Comparison of ENCODE assay signal across 8 cellular contexts in genomic region chr12:10365716-10366433, GRCh38. TPM values are rescaled to one million over a fixed set of nuclear protein-coding genes. Genes with fewer than 3 reads are reported as not detected.
DNase-seq lines count a peak whose midpoint lies in the region; ATAC-seq and TF ChIP-seq lines count a peak whose summit lies in the region.

No MANE protein-coding gene starts in this region.

- no peak for TF ChIP-seq POLR2A in sigmoid colon (IDR thresholded peaks at IDR 0.05)

- no peak overlapping the region for H3K4me3 Mint-ChIP-seq in naive thymus-derived CD8-positive, alpha-beta T cell

- H3K9me3 ChIP-seq in NT2/D1 (ENCODE audit: insufficient read depth, low read length), result peaks cover 15% of the 10 kb centered on the region; the same call in 1 of the 2 replicates
- no peaks in the 10 kb centered on the region for H3K9me3 ChIP-seq in sigmoid colon

- no peak for ATAC-seq in naive thymus-derived CD8-positive, alpha-beta T cell
- ATAC-seq in GM18498 (IDR thresholded peaks at IDR 0.05; ENCODE audit: unreplicated experiment), result no peak
- no peak for ATAC-seq in activated CD4-positive, CD25-positive, alpha-beta regulatory T cell treated with anti-CD3 and anti-CD28 coated beads, Interleukin-2, amount 50 U/mL, for 24 hours

- TF ChIP-seq CTCF in fibroblast of pulmonary artery (IDR thresholded peaks at IDR 0.05; ENCODE audit: low read length, missing control alignments) (peak; percentile 40), sigmoid colon (IDR thresholded peaks at IDR 0.05) (peak in 1 of 4 experiments; percentile 24)

- peak overlapping the region; percentile 71 for H3K9ac ChIP-seq in NT2/D1 (ENCODE audit: insufficient read length, low read depth)

- H3K27me3 ChIP-seq in NT2/D1 (ENCODE audit: insufficient read depth, insufficient read length) (no peaks in the 10 kb centered on the region), sigmoid colon (no peaks in the 10 kb centered on the region)

- H3K9me3 Mint-ChIP-seq in naive thymus-derived CD8-positive, alpha-beta T cell, result peaks cover 0 to 11% (median 2%) of the 10 kb centered on the region in 9 donors

- H3K4me1 ChIP-seq in NT2/D1 (ENCODE audit: insufficient read depth, insufficient read length), result peaks cover 15% of the 10 kb centered on the region
- H3K4me1 ChIP-seq in sigmoid colon, result peaks cover 0 to 35% (median 31%) of the 10 kb centered on the region in 4 donors

- no peaks in the 10 kb centered on the region for H3K27me3 Mint-ChIP-seq in naive thymus-derived CD8-positive, alpha-beta T cell

- no peaks in the 10 kb centered on the region for H3K36me3 ChIP-seq in NT2/D1 (ENCODE audit: insufficient read depth, insufficient read length, low read length)
- H3K36me3 ChIP-seq in sigmoid colon, result no peaks in the 10 kb centered on the region

- WGBS in sigmoid colon, 2 donors, result 11 to 38% methylated on average over 5 of the region's 5 CpGs

- DNase-seq in EL (peak; percentile 21), NT2/D1 (ENCODE audit: low read depth, low spot score) (no peak), fibroblast of pulmonary artery (ENCODE audit: low read depth) (peak; percentile 55), sigmoid colon (no peak), activated gamma-delta T cell (lab: John Stamatoyannopoulos, UW) (no peak)
- DNase-seq in naive thymus-derived CD8-positive, alpha-beta T cell, result no peak

- H3K4me1 Mint-ChIP-seq in naive thymus-derived CD8-positive, alpha-beta T cell, result peaks cover 15 to 41% (median 36%) of the 10 kb centered on the region in 4 donors

- H3K4me3 ChIP-seq in NT2/D1 (ENCODE audit: insufficient read length, low read depth) (peak overlapping the region; percentile 55), fibroblast of pulmonary artery (replicated peaks; ENCODE audit: low read depth, low read length) (peak overlapping the region; percentile 59), sigmoid colon (peak overlapping the region; percentile 45 to 65 (median 59))

- intact Hi-C loops in sigmoid colon (cut with DNase I), result loop anchor here (2.0 to 10.0 kb wide), 3 partner anchors 151 to 809 kb away; partner anchors contain the start of genes SMIM10L1 and YBX3

- POLR2A ChIA-PET in naive thymus-derived CD8-positive, alpha-beta T cell (lab: Charles Lee), result interaction anchor here (0.6 to 5.2 kb wide), 19 partner anchors 8 to 357 kb away, joined by 3 to 57 read pairs (median 7); partner anchors contain the start of genes KLRC4 and YBX3

- TF ChIP-seq EP300 in sigmoid colon (IDR thresholded peaks at IDR 0.05), result no peak

- H3K27ac Mint-ChIP-seq in naive thymus-derived CD8-positive, alpha-beta T cell, result no peak overlapping the region

- H3K27ac ChIP-seq in sigmoid colon, result peak overlapping the region; percentile 89 to 94 (median 90)

- peaks cover 17 to 41% (median 28%) of the 10 kb centered on the region in 3 donors for H3K36me3 Mint-ChIP-seq in naive thymus-derived CD8-positive, alpha-beta T cell

RNA-seq across cellular contexts. Expression of gene KLRK1, which starts 24.0 kb away (rescaled TPM):
- 1 to 10 TPM in 2 of 4 donors, under 1 TPM in 1, not detected in 1; 0.33 to 1.8 (median 1.7) TPM for total RNA-seq in sigmoid colon
- polyA plus RNA-seq in sigmoid colon, result 10 to 100 TPM in 1 of 3 donors, 1 to 10 TPM in 1, not detected in 1; 2.4 to 16.0 TPM
- total RNA-seq in naive thymus-derived CD8-positive, alpha-beta T cell, result 100 to 1,000 TPM; 792 to 865 TPM
- polyA plus RNA-seq in naive thymus-derived CD8-positive, alpha-beta T cell, result 100 to 1,000 TPM; 525 to 619 (median 611) TPM

RNA-seq across cellular contexts. Expression of gene KLRC4, which starts 43.7 kb away (rescaled TPM):
- under 1 TPM in 1 of 4 donors, not detected in 3; 0.54 TPM for total RNA-seq in sigmoid colon
- polyA plus RNA-seq in sigmoid colon, result under 1 TPM in 1 of 3 donors, not detected in 2; 0.23 TPM
- 10 to 100 TPM; 55.4 to 57.6 TPM for total RNA-seq in naive thymus-derived CD8-positive, alpha-beta T cell
- 10 to 100 TPM in 2 of 3 donors, 1 to 10 TPM in 1; 1.3 to 31.8 (median 13.6) TPM for polyA plus RNA-seq in naive thymus-derived CD8-positive, alpha-beta T cell

RNA-seq across cellular contexts. Expression of gene KLRC3, which starts 54.5 kb away (rescaled TPM):
- not detected for total RNA-seq in sigmoid colon
- polyA plus RNA-seq in sigmoid colon, result 1 to 10 TPM in 1 of 3 donors, not detected in 2; 1.8 TPM
- total RNA-seq in naive thymus-derived CD8-positive, alpha-beta T cell, result 1 to 10 TPM; 3.2 to 4.6 TPM
- polyA plus RNA-seq in naive thymus-derived CD8-positive, alpha-beta T cell, result 1 to 10 TPM; 2.2 to 6.4 (median 3.9) TPM

RNA-seq across cellular contexts. Expression of gene KLRD1, which starts 58.2 kb away (rescaled TPM):
- total RNA-seq in sigmoid colon, result 1 to 10 TPM in 2 of 4 donors, under 1 TPM in 2; 0.54 to 3.6 (median 1.2) TPM
- 1 to 10 TPM in 1 of 3 donors, under 1 TPM in 1, not detected in 1; 0.60 to 2.5 TPM for polyA plus RNA-seq in sigmoid colon
- total RNA-seq in naive thymus-derived CD8-positive, alpha-beta T cell, result 1 to 10 TPM; 4.3 to 5.0 TPM
- 100 to 1,000 TPM in 1 of 3 donors, 1 to 10 TPM in 2; 4.3 to 271 (median 7.6) TPM for polyA plus RNA-seq in naive thymus-derived CD8-positive, alpha-beta T cell

Comparison
In these comparisons a context has a peak if more than half of its experiments do, and no peak if none do; other contexts are left out.
1. DNase-seq: peak in EL (single experiment) and fibroblast of pulmonary artery (single experiment); none in NT2/D1 (single experiment), sigmoid colon (single experiment), activated gamma-delta T cell (single experiment) and naive thymus-derived CD8-positive, alpha-beta T cell (0 of 10).
2. RNA of gene KLRK1, which starts 24.0 kb away (total RNA-seq): 792 to 865 TPM in naive thymus-derived CD8-positive, alpha-beta T cell; 0.33 to 1.8 TPM in sigmoid colon; every median in the first group is over 100 times any median in the second.
3. RNA of gene KLRC4, which starts 43.7 kb away (total RNA-seq): 55.4 to 57.6 TPM in naive thymus-derived CD8-positive, alpha-beta T cell; 0.54 TPM in sigmoid colon; every median in the first group is over 10 times any median in the second.
4. RNA of gene KLRC3, which starts 54.5 kb away (total RNA-seq): 3.2 to 4.6 TPM in naive thymus-derived CD8-positive, alpha-beta T cell; not detected in sigmoid colon; every median in the first group is over 4 times any median in the second.
5. Peak in every context shown above with its lines, with median percentiles within 50 percentile points of each other: H3K4me3 ChIP-seq.